30 cellular contexts compared by ENCODE assay signal in the genomic region with DNA sequence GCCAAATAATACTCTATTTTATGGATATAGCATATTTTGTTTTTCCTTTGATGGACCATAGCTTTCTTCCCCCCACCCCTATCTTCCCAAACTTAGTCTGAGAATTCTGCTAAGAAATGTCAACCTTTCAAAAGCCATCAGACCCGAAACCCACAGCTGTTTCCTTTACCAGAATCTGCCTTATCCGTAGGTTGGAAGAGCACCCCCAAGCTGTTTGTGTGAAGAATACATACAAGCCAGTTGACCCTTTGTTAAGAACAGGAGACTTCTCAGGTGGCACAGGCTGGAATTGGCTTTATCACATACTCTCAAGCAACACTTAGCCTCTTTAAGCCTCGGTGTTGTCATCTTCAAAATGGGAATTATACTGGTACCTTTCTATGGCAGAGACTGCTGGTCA.
"Had no signal": no experiment of that assay in that cellular context is flagged by ENCODE, and none has a peak within 500 bp of the region (broad histone marks: within the 10 kb centered on the region; RNA-seq: fewer than 3 reads in every experiment).

No MANE protein-coding gene starts in this region.

- DNase-seq: activated CD4-positive, alpha-beta T cell treated with anti-CD3 and anti-CD28 coated beads, Interleukin-2, amount 10 ng/mL, durations not matched to agents 24 days and 14 days; activated CD4-positive, alpha-beta T cell treated with anti-CD3 and anti-CD28 coated beads, Interleukin-2, amount 50 U/mL, for 4 hours; activated CD8-positive, alpha-beta T cell treated with anti-CD3 and anti-CD28 coated beads for 36 hours; activated effector memory CD4-positive, alpha-beta T cell treated with anti-CD3 and anti-CD28 coated beads, Interleukin-2, amount 50 U/mL, for 16 hours; activated naive CD4-positive, alpha-beta T cell; activated naive CD4-positive, alpha-beta T cell treated with anti-CD3 and anti-CD28 coated beads, Interleukin-2, amount 50 U/mL, for 16 hours; activated naive CD8-positive, alpha-beta T cell treated with anti-CD3 and anti-CD28 coated beads for 36 hours; activated T-cell treated with anti-CD3 and anti-CD28 coated beads, Interleukin-2, amount 50 U/mL, for 1 hour; activated T-cell treated with anti-CD3 and anti-CD28 coated beads, Interleukin-2, amount 50 U/mL, for 72 hours; amniotic stem cell; aorta; brain microvascular endothelial cell; central memory CD4-positive, alpha-beta T cell; Kasumi-1; MG63; MV-4-11; NCI-H1092; NCI-H1417; NCI-H146; NCI-H187 treated with DMSO at 0.1 percent for 48 hours; NCI-H2081; NCI-H510A; NCI-H526; NCI-H748 treated with DMSO at 0.1 percent for 48 hours; OCI-M1; Right ventricle myocardium superior; T1000; WERI-Rb-1 had no signal

- ATAC-seq: activated CD8-positive, alpha-beta T cell treated with anti-CD3 and anti-CD28 coated beads for 36 hours; activated T-cell treated with anti-CD3 and anti-CD28 coated beads, Interleukin-2, amount 50 U/mL, for 72 hours; activated T-helper 17 cell treated with anti-CD3 and anti-CD28 coated beads, Interleukin-2, amount 50 U/mL, for 72 hours had no signal

- H3K36me3 ChIP-seq: brain microvascular endothelial cell, MG63, WERI-Rb-1 had no signal

- H3K27ac ChIP-seq: brain microvascular endothelial cell, SK-N-MC, WERI-Rb-1 had no signal

- H3K9me3 ChIP-seq: MG63 had no signal

- H3K4me3 ChIP-seq: MG63, SK-N-MC had no signal

- H3K27me3 ChIP-seq: brain microvascular endothelial cell, MG63 had no signal
